In genomic region chr9:133792721-133793470, GRCh38 we compare ENCODE assay signal across 8 cellular contexts. TPM values are rescaled to one million over a fixed set of nuclear protein-coding genes. Genes with fewer than 3 reads are reported as not detected.
DNase-seq lines count a peak whose midpoint lies in the region; ATAC-seq and TF ChIP-seq lines count a peak whose summit lies in the region.

No MANE protein-coding gene starts in this region.

- H3K4me1 ChIP-seq in PC-3 (ENCODE audit: insufficient read depth, low read length): no peaks in the 10 kb centered on the region
- H3K4me1 ChIP-seq in neutrophil (ENCODE audit: control insufficient read depth in 1 of 2, insufficient read depth in 1 of 2, low read depth in 1 of 2, low read length in 1 of 2): no peaks in the 10 kb centered on the region
- H3K4me1 ChIP-seq in testis: peaks cover 8% of the 10 kb centered on the region

- H3K9me3 ChIP-seq in PC-3 (ENCODE audit: low read length) (no peaks in the 10 kb centered on the region), neutrophil (no peaks in the 10 kb centered on the region), testis (no peaks in the 10 kb centered on the region)

- no peak overlapping the region for H3K4me3 ChIP-seq in PC-3 (ENCODE audit: low read length)
- H3K4me3 ChIP-seq in fibroblast of villous mesenchyme (ENCODE audit: low read depth, low read length): no peak overlapping the region
- H3K4me3 ChIP-seq in neutrophil (ENCODE audit: low read depth in 1 of 2, low read length in 1 of 2): no peak overlapping the region
- no peak overlapping the region for H3K4me3 ChIP-seq in testis

- peak; percentile 72 for TF ChIP-seq CTCF in PC-3 (conservative IDR thresholded peaks at IDR 0.05; ENCODE audit: low read depth, low read length)
- peak; percentile 93 for TF ChIP-seq CTCF in fibroblast of villous mesenchyme (IDR thresholded peaks at IDR 0.05; ENCODE audit: insufficient read depth, low read depth, low read length)
- peak; percentile 77 for TF ChIP-seq CTCF in neutrophil (IDR thresholded peaks at IDR 0.05)
- peak; percentile 97 to 99 (median 97) for TF ChIP-seq CTCF in testis (IDR thresholded peaks at IDR 0.05)

- DNase-seq in NCI-H1436 (lab: John Stamatoyannopoulos, UW): peak; percentile 12
- no peak for DNase-seq in NCI-H1436 treated with DMSO at 0.1 percent for 48 hours (lab: John Stamatoyannopoulos, UW)
- peak; percentile 49 for DNase-seq in PC-3
- peak; percentile 15 for DNase-seq in activated T-helper 1 cell treated with anti-CD3 and anti-CD28 coated beads, Interleukin-2, amount 50 U/mL, for 16 hours (ENCODE audit: low read depth in 1 of 2, low spot score in 1 of 2)
- DNase-seq in fibroblast of villous mesenchyme (ENCODE audit: low read depth): peak; percentile 74
- peak; percentile 81 for DNase-seq in testis

- no peak for TF ChIP-seq POLR2A in testis (IDR thresholded peaks at IDR 0.05)

- H2AFZ ChIP-seq in PC-3 (ENCODE audit: low read length): no peak overlapping the region

- H3K27me3 ChIP-seq in PC-3 (ENCODE audit: low read length): no peaks in the 10 kb centered on the region
- peaks cover 25% of the 10 kb centered on the region for H3K27me3 ChIP-seq in neutrophil
- no peaks in the 10 kb centered on the region for H3K27me3 ChIP-seq in testis

- H3K9ac ChIP-seq in PC-3 (ENCODE audit: low read length): no peak overlapping the region

- intact Hi-C loops in PC-3 (cut with micrococcal nuclease): loop anchor here (1.0 kb wide), 1 partner anchor 201 kb away; no protein-coding TSS in a partner anchor
- intact Hi-C loops in testis (cut with DNase I; ENCODE audit: low total_unique reads): no loop called here

- no peaks in the 10 kb centered on the region for H3K79me2 ChIP-seq in PC-3 (ENCODE audit: low read length)

- BruUV-seq in PC-3 (replicated peaks; lab: Mats Ljungman, UMichigan): no TSS peak

- no peaks in the 10 kb centered on the region for H3K9me2 ChIP-seq in PC-3 (replicated peaks; ENCODE audit: low read length)

- ATAC-seq in HG02759 (IDR thresholded peaks at IDR 0.05; ENCODE audit: unreplicated experiment): peak; percentile 74
- peak; percentile 84 for ATAC-seq in PC-3

- H4K20me1 ChIP-seq in PC-3 (ENCODE audit: low read length): no peaks in the 10 kb centered on the region

- H3K4me2 ChIP-seq in PC-3 (ENCODE audit: low read length): no peak overlapping the region

- CTCF ChIA-PET in PC-3 (lab: Charles Lee): no interaction called here

- H3K36me3 ChIP-seq in PC-3 (ENCODE audit: low read depth, low read length) (no peaks in the 10 kb centered on the region), neutrophil (no peaks in the 10 kb centered on the region), testis (ENCODE audit: low read depth, missing control alignments) (no peaks in the 10 kb centered on the region)

- POLR2A ChIA-PET in PC-3 (lab: Charles Lee; ENCODE audit: unreplicated experiment): no interaction called here

- no peaks in the 10 kb centered on the region for H3F3A ChIP-seq in PC-3 (ENCODE audit: low read length, unreplicated experiment)

- H3K27ac ChIP-seq in PC-3 (ENCODE audit: low read length): no peak overlapping the region
- H3K27ac ChIP-seq in neutrophil: no peak overlapping the region
- no peak overlapping the region for H3K27ac ChIP-seq in testis

- WGBS in testis, 2 donors: 30 to 32% methylated on average over 16 to 22 of the region's 22 CpGs

RNA-seq across cellular contexts. Expression of gene SARDH, which starts 54.7 kb away (rescaled TPM):
- 2.5 and 3.4 TPM in 2 replicates for total RNA-seq in PC-3 (2014; rRNA removed)
- total RNA-seq in fibroblast of villous mesenchyme: 5.5 and 6.0 TPM in 2 replicates
- 1 to 10 TPM; 5.1 to 7.2 TPM for total RNA-seq in testis
- 2.6 TPM for polyA plus RNA-seq in testis (ENCODE audit: insufficient read depth, low read depth, low replicate concordance)
